8 cellular contexts compared by ENCODE assay signal in genomic region chr5:134873987-134874830, GRCh38. TPM values are rescaled to one million over a fixed set of nuclear protein-coding genes. Genes with fewer than 3 reads are reported as not detected.
DNase-seq lines count a peak whose midpoint lies in the region; ATAC-seq and TF ChIP-seq lines count a peak whose summit lies in the region.

Gene TXNDC15, plus strand, starts transcription at chr5:134874371. Its CDS starts 57 bp downstream, at chr5:134874428.

- no peaks in the 10 kb centered on the region for H3K27me3 ChIP-seq in KMS-11 (ENCODE audit: insufficient read depth, low read depth)
- no peaks in the 10 kb centered on the region for H3K27me3 ChIP-seq in stomach smooth muscle (ENCODE audit: control insufficient read depth in 1 of 2, insufficient read depth in 2 of 2, low read length in 2 of 2)

- peak within 1 kb of the TSS; percentile 91 for H3K4me2 ChIP-seq in KMS-11

- DNase-seq in DMS79 treated with DMSO at 0.1 percent for 48 hours (lab: John Stamatoyannopoulos, UW) (peak; percentile 50), SHP77 (lab: John Stamatoyannopoulos, UW) (peak; percentile 69 to 79), activated gamma-delta T cell (lab: John Stamatoyannopoulos, UW) (peak; percentile 71), foreskin fibroblast (peak; percentile 86 to 96), neural crest cell (ENCODE audit: low read depth, low spot score) (peak; percentile 77)

- H3K27ac Mint-ChIP-seq in neural crest cell (ENCODE audit: unreplicated experiment), result peak within 1 kb of the TSS; percentile 98

- H3K36me3 ChIP-seq in KMS-11 (ENCODE audit: insufficient read depth) (no peaks in the 10 kb centered on the region), stomach smooth muscle (ENCODE audit: control insufficient read depth in 2 of 2, insufficient read depth in 2 of 2, low read length in 2 of 2) (no peaks in the 10 kb centered on the region)

- H3K79me2 ChIP-seq in KMS-11 (ENCODE audit: insufficient read depth, low read depth), result peaks cover 38% of the 10 kb centered on the region

- H3K9ac ChIP-seq in KMS-11 (peak within 1 kb of the TSS; percentile 99), stomach smooth muscle (ENCODE audit: low read length in 2 of 2) (peak within 1 kb of the TSS; percentile 81 to 89)

- H3K27ac ChIP-seq in KMS-11, result peak within 1 kb of the TSS; percentile 93
- H3K27ac ChIP-seq in stomach smooth muscle (ENCODE audit: low read length), result peak within 1 kb of the TSS; percentile 89

- no peaks in the 10 kb centered on the region for H3K27me3 Mint-ChIP-seq in neural crest cell (ENCODE audit: low read depth)

- H2AFZ ChIP-seq in KMS-11 (ENCODE audit: low read depth), result peak within 1 kb of the TSS; percentile 100

- no peak within 1 kb of the TSS for H3K4me3 ChIP-seq in KMS-11 (IDR thresholded peaks at IDR 0.05; ENCODE audit: insufficient read depth, low read depth, low read length)
- H3K4me3 ChIP-seq in foreskin fibroblast (ENCODE audit: low read depth in 1 of 2, low read length in 2 of 2), result peak within 1 kb of the TSS; percentile 76 to 90
- peak within 1 kb of the TSS; percentile 93 to 94 for H3K4me3 ChIP-seq in stomach smooth muscle (ENCODE audit: low read length in 2 of 2)

- no peaks in the 10 kb centered on the region for H4K20me1 ChIP-seq in KMS-11 (ENCODE audit: insufficient read depth)

- H3K4me3 Mint-ChIP-seq in neural crest cell, result peak within 1 kb of the TSS; percentile 98

- H3K36me3 Mint-ChIP-seq in neural crest cell (ENCODE audit: low read depth), result peaks cover 6% of the 10 kb centered on the region

- TF ChIP-seq CTCF in KMS-11 (conservative IDR thresholded peaks at IDR 0.05; ENCODE audit: low read depth, low read length), result no peak
- TF ChIP-seq CTCF in foreskin fibroblast (IDR thresholded peaks at IDR 0.05; ENCODE audit: low read depth, low read length), result no peak
- no peak for TF ChIP-seq CTCF in neural crest cell (conservative IDR thresholded peaks at IDR 0.05)

- H3K9me3 ChIP-seq in stomach smooth muscle (ENCODE audit: control insufficient read depth in 2 of 2, low read length in 2 of 2), result no peaks in the 10 kb centered on the region

- H3K4me1 Mint-ChIP-seq in neural crest cell, result peaks cover 25% of the 10 kb centered on the region

- no peaks in the 10 kb centered on the region for H3K9me3 Mint-ChIP-seq in neural crest cell

- ATAC-seq in GM21723 (IDR thresholded peaks at IDR 0.05; ENCODE audit: unreplicated experiment), result peak; percentile 83

- H3K4me1 ChIP-seq in KMS-11 (ENCODE audit: low read depth, poor library complexity, severe bottlenecking) (peaks cover 54% of the 10 kb centered on the region), stomach smooth muscle (ENCODE audit: control insufficient read depth, insufficient read depth, low read length) (peaks cover 22% of the 10 kb centered on the region)

RNA-seq across cellular contexts. Expression of gene TXNDC15, which starts in this region (rescaled TPM):
- total RNA-seq in neural crest cell, result 40.6 and 47.0 TPM in 2 replicates
